In the genomic region with DNA sequence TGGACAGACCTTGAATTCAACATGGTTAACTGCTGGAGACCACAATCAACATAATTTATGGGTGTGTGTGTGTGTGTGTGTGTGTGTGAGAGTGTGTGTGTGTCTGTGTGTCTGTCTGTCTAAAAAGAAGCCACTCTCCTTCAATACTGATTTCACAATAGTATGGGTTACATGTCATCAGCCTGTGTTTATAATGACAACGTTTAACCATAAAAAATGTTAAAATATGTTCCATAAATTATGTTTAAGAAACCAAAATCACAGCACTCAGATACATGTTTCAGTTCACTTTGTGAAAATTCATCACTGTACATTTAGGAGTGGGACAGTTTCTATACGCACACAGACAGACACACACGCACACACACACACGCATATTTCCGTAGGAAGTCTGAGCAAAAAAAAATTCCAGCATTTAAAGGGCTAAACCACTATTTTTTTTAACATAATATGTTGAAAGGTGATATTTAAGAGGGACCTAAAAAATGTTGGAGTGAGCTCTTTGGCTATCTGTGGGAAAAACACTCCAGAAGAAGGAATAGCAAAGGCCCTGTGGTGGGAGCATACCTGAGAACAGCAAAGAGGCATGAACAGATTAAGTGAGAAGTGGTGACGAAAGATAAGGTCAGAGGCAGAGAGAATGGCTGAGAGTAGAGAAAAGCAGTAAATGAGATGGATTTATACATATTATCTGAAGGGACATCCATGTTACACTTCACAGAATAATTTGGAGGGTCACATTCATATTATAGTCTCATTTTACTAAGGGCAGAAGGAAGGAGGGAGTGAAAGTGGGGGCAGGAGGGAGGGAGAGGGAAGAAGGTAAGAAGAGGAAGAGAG, we compare ENCODE assay signal across 14 cellular contexts. TPM values are rescaled to one million over a fixed set of nuclear protein-coding genes. Genes with fewer than 3 reads are reported as not detected.
DNase-seq lines count a peak whose midpoint lies in the region; ATAC-seq and TF ChIP-seq lines count a peak whose summit lies in the region.
"Had no signal": no experiment of that assay in that cellular context is flagged by ENCODE, and none has a peak within 500 bp of the region (broad histone marks: within the 10 kb centered on the region; RNA-seq: fewer than 3 reads in every experiment).

No MANE protein-coding gene starts in this region.

- H3K36me3 Mint-ChIP-seq in Caco-2 (ENCODE audit: insufficient read depth, unreplicated experiment) (peaks cover 3% of the 10 kb centered on the region), brain (peaks cover 7% of the 10 kb centered on the region)

- H3K4me1 ChIP-seq in Caco-2: peaks cover 71% of the 10 kb centered on the region
- peaks cover 30% of the 10 kb centered on the region for H3K4me1 ChIP-seq in A673 (ENCODE audit: insufficient read depth, low read length, poor library complexity, severe bottlenecking)

- H3K4me3 Mint-ChIP-seq in Caco-2 (ENCODE audit: unreplicated experiment): peak overlapping the region; percentile 5
- H3K4me3 Mint-ChIP-seq in brain: peak overlapping the region in 3 of 5 experiments; percentile 0 to 22 (median 11)
- H3K4me3 Mint-ChIP-seq: activated T-helper 1 cell treated with anti-CD3 and anti-CD28 coated beads, Interleukin-12 subunit alpha, Interleukin-12 subunit beta, Interleukin-2, Interleukin-4 antibody, amounts not matched to agents 30 ng/mL and 10 ng/mL and 1 ng/mL, durations not matched to agents 14 hours and 24 hours and 36 hours; CD4-positive, alpha-beta T cell had no signal

- H3K27ac ChIP-seq in A673 (ENCODE audit: low read depth, low read length, poor library complexity, severe bottlenecking): no peak overlapping the region
- H3K27ac ChIP-seq: coronary artery, sigmoid colon had no signal

- CTCF ChIA-PET in Caco-2 (lab: Charles Lee): no interaction called here
- CTCF ChIA-PET in A673 (lab: Charles Lee): no interaction called here

- no peaks in the 10 kb centered on the region for H3K9me3 ChIP-seq in Caco-2
- H3K9me3 ChIP-seq in A673 (ENCODE audit: low read depth, low read length, poor library complexity, severe bottlenecking): no peaks in the 10 kb centered on the region
- H3K9me3 ChIP-seq: sigmoid colon had no signal

- TF ChIP-seq CTCF in Caco-2 (IDR thresholded peaks at IDR 0.05; ENCODE audit: insufficient read depth in 1 of 2, low read depth in 1 of 2, low read length in 1 of 2, severe bottlenecking in 1 of 2, unreplicated experiment in 1 of 2) (no peak), brain (conservative IDR thresholded peaks at IDR 0.05) (no peak), A673 (conservative IDR thresholded peaks at IDR 0.05; ENCODE audit: low read depth, low read length) (no peak)

- H3K36me3 ChIP-seq in Caco-2 (ENCODE audit: control insufficient read depth, insufficient read depth, low read length) (no peaks in the 10 kb centered on the region), A673 (ENCODE audit: insufficient read depth, low read length, poor library complexity, severe bottlenecking) (no peaks in the 10 kb centered on the region)
- H3K36me3 ChIP-seq: sigmoid colon had no signal

- H3K27me3 ChIP-seq in Caco-2 (replicated peaks; ENCODE audit: control insufficient read depth, insufficient read depth, low read length): no peaks in the 10 kb centered on the region
- no peaks in the 10 kb centered on the region for H3K27me3 ChIP-seq in A673 (replicated peaks; ENCODE audit: insufficient read depth, low read depth, low read length, poor library complexity)
- H3K27me3 ChIP-seq: sigmoid colon had no signal

- H3K4me3 ChIP-seq in Caco-2 (ENCODE audit: low read depth, low read length): no peak overlapping the region
- no peak overlapping the region for H3K4me3 ChIP-seq in A673 (ENCODE audit: low read depth, low read length, poor library complexity, severe bottlenecking)
- H3K4me3 ChIP-seq: coronary artery, sigmoid colon had no signal

- H3K27ac Mint-ChIP-seq in Caco-2 (ENCODE audit: unreplicated experiment) (peak overlapping the region; percentile 43), brain (peak overlapping the region in 2 of 5 experiments; percentile 22 to 62)
- H3K27ac Mint-ChIP-seq: activated T-helper 1 cell treated with anti-CD3 and anti-CD28 coated beads, Interleukin-12 subunit alpha, Interleukin-12 subunit beta, Interleukin-2, Interleukin-4 antibody, amounts not matched to agents 30 ng/mL and 10 ng/mL and 1 ng/mL, durations not matched to agents 14 hours and 24 hours and 36 hours; CD4-positive, alpha-beta T cell had no signal

- intact Hi-C loops in Caco-2 (cut with micrococcal nuclease; ENCODE audit: unreplicated experiment): no loop called here
- intact Hi-C loops in left colon (cut with DNase I, micrococcal nuclease): no loop called here
- intact Hi-C loops in A673 (cut with micrococcal nuclease; ENCODE audit: unreplicated experiment): no loop called here

- H3K4me1 Mint-ChIP-seq in Caco-2 (ENCODE audit: low read depth, unreplicated experiment) (peaks cover 41% of the 10 kb centered on the region), brain (peaks cover 84% of the 10 kb centered on the region)

- BruUV-seq in Caco-2 (replicated peaks; lab: Mats Ljungman, UMichigan): no TSS peak
- no TSS peak for BruUV-seq in A673 (replicated peaks; lab: Mats Ljungman, UMichigan)

- H3K9me3 Mint-ChIP-seq in Caco-2 (ENCODE audit: unreplicated experiment) (no peaks in the 10 kb centered on the region), brain (no peaks in the 10 kb centered on the region)
- H3K9me3 Mint-ChIP-seq: activated T-helper 1 cell treated with anti-CD3 and anti-CD28 coated beads, Interleukin-12 subunit alpha, Interleukin-12 subunit beta, Interleukin-2, Interleukin-4 antibody, amounts not matched to agents 30 ng/mL and 10 ng/mL and 1 ng/mL, durations not matched to agents 14 hours and 24 hours and 36 hours; CD4-positive, alpha-beta T cell had no signal

- POLR2A ChIA-PET in Caco-2 (lab: Charles Lee): no interaction called here
- POLR2A ChIA-PET in A673 (lab: Charles Lee; ENCODE audit: low non-redundant PET): no interaction called here

- ATAC-seq in left colon (peak; percentile 20), HG03280 (IDR thresholded peaks at IDR 0.05; ENCODE audit: unreplicated experiment) (no peak), GM18498 (IDR thresholded peaks at IDR 0.05; ENCODE audit: unreplicated experiment) (no peak)

- H3K27me3 Mint-ChIP-seq in Caco-2 (ENCODE audit: insufficient read depth, unreplicated experiment) (no peaks in the 10 kb centered on the region), brain (no peaks in the 10 kb centered on the region)
- H3K27me3 Mint-ChIP-seq: CD4-positive, alpha-beta T cell had no signal

- DNase-seq in Caco-2 (no peak), HT1080 (ENCODE audit: low read depth) (peak; percentile 18), left colon (peak in 1 of 2 donors; percentile 50), inferior parietal cortex (ENCODE audit: extremely low spot score) (no peak), A673 (ENCODE audit: low spot score) (no peak)
- DNase-seq: activated CD4-positive, CD25-positive, alpha-beta regulatory T cell; CD4-positive, alpha-beta T cell; NCI-H446; sigmoid colon had no signal

RNA-seq across cellular contexts. Expression of a gene that starts 10.9 kb away (rescaled TPM):
- 49.4 and 54.3 TPM in 2 replicates for total RNA-seq in Caco-2 (2022)
- 16.7 and 26.1 TPM in 2 replicates for total RNA-seq in HT1080 (2014; rRNA removed; shearing (Covaris generic))
- polyA plus RNA-seq in HT1080 (2015; cell fraction: cytosol; rRNA removed): 23.4 and 33.8 TPM in 2 replicates
- polyA plus RNA-seq in HT1080 (2015; cell fraction: nucleus; rRNA removed): 16.9 and 17.0 TPM in 2 replicates
- polyA plus RNA-seq in brain (ENCODE audit: insufficient read depth, low read depth, low replicate concordance): 11.1 TPM
- total RNA-seq in left colon: 10 to 100 TPM; 61.3 to 78.5 TPM
- total RNA-seq in A673 (2021): 28.7 and 29.5 TPM in 2 replicates
